In the genomic region with DNA sequence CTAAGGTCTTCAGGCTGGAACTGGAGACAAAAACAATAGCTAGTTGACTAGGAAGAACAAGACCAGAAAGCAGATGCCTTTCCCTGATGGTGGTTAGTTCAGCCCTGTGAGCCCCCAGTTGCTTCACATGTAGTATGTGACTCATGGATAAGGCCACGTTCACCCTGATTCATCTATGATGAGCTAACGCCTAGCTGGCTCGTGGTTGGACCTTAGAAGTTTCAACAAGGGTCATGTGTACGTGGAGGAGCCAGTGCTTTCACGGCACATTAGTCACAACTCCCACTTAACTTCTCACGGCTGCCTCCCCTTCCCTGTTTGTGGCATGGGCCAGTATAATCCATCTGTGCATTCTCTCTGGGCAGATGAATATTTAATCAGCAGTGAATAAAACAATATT, we compare ENCODE assay signal across 10 cellular contexts. TPM values are rescaled to one million over a fixed set of nuclear protein-coding genes. Genes with fewer than 3 reads are reported as not detected.
DNase-seq lines count a peak whose midpoint lies in the region; ATAC-seq and TF ChIP-seq lines count a peak whose summit lies in the region.
"Had no signal": no experiment of that assay in that cellular context is flagged by ENCODE, and none has a peak within 500 bp of the region (broad histone marks: within the 10 kb centered on the region; RNA-seq: fewer than 3 reads in every experiment).

No MANE protein-coding gene starts in this region.

- H3K27ac ChIP-seq in muscle layer of colon (ENCODE audit: low read depth, low read length): peak overlapping the region; percentile 46

- H3K4me1 ChIP-seq in muscle layer of colon (ENCODE audit: insufficient read depth, low read length): peaks cover 11% of the 10 kb centered on the region

- DNase-seq in AG09309 (ENCODE audit: low read depth) (peak; percentile 99), MG63 (peak; percentile 92), dermis microvascular lymphatic vessel endothelial cell (ENCODE audit: low read depth in 2 of 2) (peak; percentile 51 to 95), NCI-H510A treated with DMSO at 0.1 percent for 48 hours (lab: John Stamatoyannopoulos, UW) (no peak), NOMO-1 treated with DMSO at 0.1 percent for 48 hours (lab: John Stamatoyannopoulos, UW; ENCODE audit: unreplicated experiment) (no peak)
- DNase-seq: activated effector memory CD4-positive, alpha-beta T cell treated with anti-CD3 and anti-CD28 coated beads, Interleukin-2, amount 50 U/mL, for 16 hours; DMS53 had no signal

- H3K36me3 ChIP-seq in MG63 (peaks cover 12% of the 10 kb centered on the region), muscle layer of colon (ENCODE audit: insufficient read depth, low read length) (no peaks in the 10 kb centered on the region)

- H3K27me3 ChIP-seq in MG63 (no peaks in the 10 kb centered on the region), muscle layer of colon (ENCODE audit: control insufficient read depth in 1 of 2, insufficient read depth in 2 of 2, low read length in 2 of 2) (no peaks in the 10 kb centered on the region)

- ATAC-seq in HG03175 (IDR thresholded peaks at IDR 0.05; ENCODE audit: unreplicated experiment) (no peak), HG03521 (IDR thresholded peaks at IDR 0.05; ENCODE audit: unreplicated experiment) (no peak)

- H3K4me3 ChIP-seq in AG09309 (ENCODE audit: control insufficient read depth, low read depth, low read length) (no peak overlapping the region), MG63 (no peak overlapping the region), muscle layer of colon (ENCODE audit: low read depth in 1 of 2, low read length in 2 of 2) (no peak overlapping the region)

- H3K9me3 ChIP-seq in MG63 (no peaks in the 10 kb centered on the region), muscle layer of colon (ENCODE audit: low read length) (no peaks in the 10 kb centered on the region)

- no peak for TF ChIP-seq CTCF in AG09309 (IDR thresholded peaks at IDR 0.05; ENCODE audit: control insufficient read depth, insufficient read depth, low read depth, low read length, missing control alignments)

- no peak overlapping the region for H3K9ac ChIP-seq in muscle layer of colon (ENCODE audit: low read length)

RNA-seq across cellular contexts. Expression of gene COL8A1, which starts 20.6 kb away (rescaled TPM):
- 11.8 and 19.1 TPM in 2 replicates for total RNA-seq in MG63 (2014; rRNA removed; shearing (Covaris generic); ENCODE audit: low replicate concordance)
- 98.6 and 175 TPM in 2 replicates for total RNA-seq in dermis microvascular lymphatic vessel endothelial cell

Comparison
In these comparisons a context has a peak if more than half of its experiments do, and no peak if none do; other contexts are left out.
1. DNase-seq: peak in AG09309 (single experiment), MG63 (single experiment) and dermis microvascular lymphatic vessel endothelial cell (2 of 2); none in NCI-H510A treated with DMSO at 0.1 percent for 48 hours (single experiment) and NOMO-1 treated with DMSO at 0.1 percent for 48 hours (single experiment).